Comparison of ENCODE assay signal across 22 cellular contexts in genomic region chr7:33769930-33770329, GRCh38.
"Had no signal": no experiment of that assay in that cellular context is flagged by ENCODE, and none has a peak within 500 bp of the region (broad histone marks: within the 10 kb centered on the region; RNA-seq: fewer than 3 reads in every experiment).

No MANE protein-coding gene starts in this region.

- H3K9me3 ChIP-seq: ovary, right atrium auricular region, right lobe of liver, stomach, testis, thyroid gland, transverse colon, upper lobe of left lung had no signal

- H3K27ac ChIP-seq: neural progenitor cell, ovary, right atrium auricular region, right lobe of liver, testis, thyroid gland, transverse colon, upper lobe of left lung had no signal

- H3K4me1 ChIP-seq: neural progenitor cell, right lobe of liver, testis, thyroid gland had no signal

- H3K4me2 ChIP-seq: neural progenitor cell had no signal

- H3K9ac ChIP-seq: neural progenitor cell had no signal

- H3K27me3 ChIP-seq: neural progenitor cell, ovary, right atrium auricular region, right lobe of liver, stomach, testis, thyroid gland, transverse colon, upper lobe of left lung had no signal

- H2AFZ ChIP-seq: neural progenitor cell had no signal

- H3K36me3 ChIP-seq: neural progenitor cell, ovary, right atrium auricular region, right lobe of liver, stomach, thyroid gland, transverse colon, upper lobe of left lung had no signal

- DNase-seq: hippocampal formation; kidney glomerular epithelial cell; left cardiac atrium; naive thymus-derived CD8-positive, alpha-beta T cell; ovary; right lobe of liver; stimulated activated CD4-positive, alpha-beta T cell treated with anti-CD3 and anti-CD28 coated beads, Interleukin-12 subunit alpha, Interleukin-12 subunit beta, amount 100 ng/mL, for 4 hours; stimulated activated CD4-positive, alpha-beta T cell treated with anti-CD3 and anti-CD28 coated beads, Interleukin-15, amount 100 ng/mL, for 24 hours; stimulated activated CD4-positive, alpha-beta T cell treated with anti-CD3 and anti-CD28 coated beads, Interleukin-2, amount 100 ng/mL, for 24 hours; stimulated activated CD4-positive, alpha-beta T cell treated with anti-CD3 and anti-CD28 coated beads, Interleukin-4, amount 100 ng/mL, for 1 hour; stimulated activated naive B cell treated with anti-CD40 and anti-IgM and Interleukin-4, amounts not matched to agents 10 μg/mL and 1 μg/mL and 100 μg/mL, for 72 hours; stimulated activated naive CD8-positive, alpha-beta T cell treated with anti-CD3 and anti-CD28 coated beads, Interleukin-15, Interleukin-2, amounts not matched to agents 100 U/mL and 50 U/mL, for 24 hours; stomach; testis; thyroid gland; transverse colon had no signal

- ATAC-seq: left cardiac atrium; left lobe of liver; naive thymus-derived CD8-positive, alpha-beta T cell; right lobe of liver; stimulated activated naive B cell treated with anti-CD40 and anti-IgM and Interleukin-4, amounts not matched to agents 10 μg/mL and 1 μg/mL and 100 μg/mL, for 72 hours; stimulated activated naive CD8-positive, alpha-beta T cell treated with anti-CD3 and anti-CD28 coated beads, Interleukin-15, Interleukin-2, amounts not matched to agents 100 U/mL and 50 U/mL, for 24 hours had no signal

- H3K4me3 ChIP-seq: lung, neural progenitor cell, ovary, right atrium auricular region, right lobe of liver, skin epidermis, stomach, testis, thyroid gland, transverse colon, upper lobe of left lung had no signal
